In genomic region chr7:45597286-45597984, GRCh38 we compare ENCODE assay signal across 13 cellular contexts. TPM values are rescaled to one million over a fixed set of nuclear protein-coding genes. Genes with fewer than 3 reads are reported as not detected.
"Had no signal": no experiment of that assay in that cellular context is flagged by ENCODE, and none has a peak within 500 bp of the region (broad histone marks: within the 10 kb centered on the region; RNA-seq: fewer than 3 reads in every experiment).

No MANE protein-coding gene starts in this region.

- DNase-seq: activated CD4-positive, CD25-positive, alpha-beta regulatory T cell treated with anti-CD3 and anti-CD28 coated beads, Interleukin-2, amount 50 U/mL, for 72 hours; activated gamma-delta T cell treated with Interleukin-2 at 50 U/mL for 16 hours; activated T-cell treated with anti-CD3 and anti-CD28 coated beads, Interleukin-2, amount 50 U/mL, for 4 hours; aorta; gastrocnemius medialis; midbrain; SW 1271; transverse colon had no signal

- H3K4me3 Mint-ChIP-seq: activated T-cell treated with anti-CD3 and anti-CD28 coated beads, Interleukin-2, amount 50 U/mL, for 4 hours; stimulated activated memory B cell treated with anti-CD40 and anti-IgM and Interleukin-4, amounts not matched to agents 10 μg/mL and 1 μg/mL and 100 μg/mL, for 72 hours; T-helper 2 cell treated with Interferon-gamma antibody and Interleukin-4, amounts not matched to agents 5 μg/mL and 100 μg/mL, for 36 hours had no signal

- H3K36me3 ChIP-seq: breast epithelium, gastrocnemius medialis, SJSA1, transverse colon had no signal

- H3K36me3 Mint-ChIP-seq: stimulated activated memory B cell treated with anti-CD40 and anti-IgM and Interleukin-4, amounts not matched to agents 10 μg/mL and 1 μg/mL and 100 μg/mL, for 72 hours had no signal

- ATAC-seq: activated T-cell treated with anti-CD3 and anti-CD28 coated beads, Interleukin-2, amount 50 U/mL, for 4 hours; gastrocnemius medialis; stimulated activated memory B cell treated with anti-CD40 and anti-IgM and Interleukin-4, amounts not matched to agents 10 μg/mL and 1 μg/mL and 100 μg/mL, for 72 hours had no signal

- H3K27ac Mint-ChIP-seq: stimulated activated memory B cell treated with anti-CD40 and anti-IgM and Interleukin-4, amounts not matched to agents 10 μg/mL and 1 μg/mL and 100 μg/mL, for 72 hours; T-helper 2 cell treated with Interferon-gamma antibody and Interleukin-4, amounts not matched to agents 5 μg/mL and 100 μg/mL, for 36 hours had no signal

- H3K4me3 ChIP-seq: breast epithelium, gastrocnemius medialis, SJSA1, smooth muscle cell, transverse colon had no signal

- H3K4me1 Mint-ChIP-seq: stimulated activated memory B cell treated with anti-CD40 and anti-IgM and Interleukin-4, amounts not matched to agents 10 μg/mL and 1 μg/mL and 100 μg/mL, for 72 hours had no signal

- H3K9me3 Mint-ChIP-seq: activated T-cell treated with anti-CD3 and anti-CD28 coated beads, Interleukin-2, amount 50 U/mL, for 4 hours; stimulated activated memory B cell treated with anti-CD40 and anti-IgM and Interleukin-4, amounts not matched to agents 10 μg/mL and 1 μg/mL and 100 μg/mL, for 72 hours; T-helper 2 cell treated with Interferon-gamma antibody and Interleukin-4, amounts not matched to agents 5 μg/mL and 100 μg/mL, for 36 hours had no signal

- H3K27ac ChIP-seq: breast epithelium, gastrocnemius medialis, SJSA1, transverse colon had no signal

- H3K4me1 ChIP-seq: breast epithelium, gastrocnemius medialis, SJSA1, transverse colon had no signal

- H3K27me3 ChIP-seq: breast epithelium, gastrocnemius medialis, SJSA1, transverse colon had no signal

- H3K9me3 ChIP-seq: breast epithelium, gastrocnemius medialis, SJSA1, transverse colon had no signal

RNA-seq across cellular contexts. Expression of gene ADCY1, which starts 23.3 kb away (rescaled TPM):
- polyA plus RNA-seq: smooth muscle cell had no signal
